Comparison of ENCODE assay signal across 23 cellular contexts in the genomic region with DNA sequence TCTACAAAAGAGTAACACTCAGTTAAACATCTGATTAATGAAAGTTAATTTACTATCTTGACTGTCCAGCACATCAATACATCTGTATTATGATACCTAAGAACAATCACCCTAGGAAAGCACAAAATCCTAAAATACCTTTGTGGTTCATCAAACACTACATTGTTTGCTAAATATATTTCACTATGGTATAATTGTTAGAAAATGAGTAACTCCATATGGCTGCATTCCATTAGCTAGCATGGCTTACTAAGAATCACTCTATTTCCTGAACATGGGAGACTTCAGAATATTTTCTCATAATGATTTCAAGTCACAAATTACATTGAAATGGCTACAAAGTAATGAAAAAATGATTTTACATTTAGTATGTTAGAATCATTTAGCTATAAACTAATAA. TPM values are rescaled to one million over a fixed set of nuclear protein-coding genes. Genes with fewer than 3 reads are reported as not detected.
DNase-seq lines count a peak whose midpoint lies in the region; ATAC-seq, FAIRE-seq and TF ChIP-seq lines count a peak whose summit lies in the region.
"Had no signal": no experiment of that assay in that cellular context is flagged by ENCODE, and none has a peak within 500 bp of the region (broad histone marks: within the 10 kb centered on the region; RNA-seq: fewer than 3 reads in every experiment).

No MANE protein-coding gene starts in this region.

- FAIRE-seq in A204.1 (lab: Jason Lieb, UNC) (peak; percentile 37), bronchial epithelial cell (lab: Jason Lieb, UNC) (no peak)
- FAIRE-seq: A549 had no signal

- no peak for TF ChIP-seq POLR2A in right lobe of liver (IDR thresholded peaks at IDR 0.05)

- no peaks in the 10 kb centered on the region for H3K9me3 ChIP-seq in right lobe of liver
- H3K9me3 ChIP-seq: A549, gastroesophageal sphincter had no signal

- no peak overlapping the region for H3K27ac ChIP-seq in right lobe of liver
- H3K27ac ChIP-seq: A549, gastroesophageal sphincter, skin epidermis had no signal

- intact Hi-C loops in right lobe of liver (cut with DNase I): no loop called here

- no peak overlapping the region for H3K4me3 ChIP-seq in bronchial epithelial cell (ENCODE audit: low read depth, low read length)
- no peak overlapping the region for H3K4me3 ChIP-seq in foreskin fibroblast (ENCODE audit: low read depth in 1 of 2, low read length in 2 of 2)
- no peak overlapping the region for H3K4me3 ChIP-seq in right lobe of liver
- H3K4me3 ChIP-seq: A549, gastroesophageal sphincter, skin epidermis had no signal

- TF ChIP-seq CTCF in bronchial epithelial cell (IDR thresholded peaks at IDR 0.05; ENCODE audit: insufficient read depth, low read length, severe bottlenecking) (no peak), foreskin fibroblast (IDR thresholded peaks at IDR 0.05; ENCODE audit: low read depth, low read length) (no peak), right lobe of liver (IDR thresholded peaks at IDR 0.05) (no peak)

- H3K36me3 ChIP-seq in bronchial epithelial cell (ENCODE audit: control insufficient read depth, insufficient read depth, low read length): peaks cover under 1% of the 10 kb centered on the region
- H3K36me3 ChIP-seq in right lobe of liver: peaks cover 0 to 95% (median 8%) of the 10 kb centered on the region in 4 donors

- no peak for ATAC-seq in GM21367 (IDR thresholded peaks at IDR 0.05; ENCODE audit: unreplicated experiment)
- ATAC-seq in right lobe of liver: no peak
- ATAC-seq: A549; activated naive CD8-positive, alpha-beta T cell treated with anti-CD3 and anti-CD28 coated beads, Interleukin-2, amount 50 U/mL, for 24 hours; gastroesophageal sphincter; stimulated activated naive CD8-positive, alpha-beta T cell treated with anti-CD3 and anti-CD28 coated beads, Interleukin-15, amount 100 ng/mL, for 72 hours had no signal

- no peaks in the 10 kb centered on the region for H3K4me1 ChIP-seq in right lobe of liver
- H3K4me1 ChIP-seq: A549, gastroesophageal sphincter had no signal

- H3K27me3 ChIP-seq in bronchial epithelial cell (ENCODE audit: control insufficient read depth, insufficient read depth, low read length): no peaks in the 10 kb centered on the region
- H3K27me3 ChIP-seq in right lobe of liver: no peaks in the 10 kb centered on the region
- H3K27me3 ChIP-seq: gastroesophageal sphincter had no signal

- DNase-seq in HS-5 (ENCODE audit: low read depth) (peak; percentile 49), bronchial epithelial cell (ENCODE audit: low read depth) (peak; percentile 30), foreskin fibroblast (peak; percentile 6 to 49), NCI-H510A (lab: John Stamatoyannopoulos, UW) (no peak), NCI-H1105 (lab: John Stamatoyannopoulos, UW) (no peak), right lobe of liver (no peak)
- DNase-seq: activated CD4-positive, alpha-beta T cell treated with anti-CD3 and anti-CD28 coated beads for 48 hours; activated naive CD8-positive, alpha-beta T cell treated with anti-CD3 and anti-CD28 coated beads, Interleukin-2, amount 50 U/mL, for 24 hours; CD4-positive, alpha-beta T cell; DMS79; Kasumi-1; NCI-H1105 treated with DMSO at 0.1 percent for 48 hours; NCI-H526; nephron progenitor cell; SHP77 treated with DMSO at 0.1 percent for 48 hours; stimulated activated CD4-positive, alpha-beta T cell treated with anti-CD3 and anti-CD28 coated beads, Interleukin-4, amount 100 ng/mL, for 1 hour; stimulated activated naive CD8-positive, alpha-beta T cell treated with anti-CD3 and anti-CD28 coated beads, Interleukin-15, amount 100 ng/mL, for 72 hours; T-helper 1 cell had no signal

RNA-seq across cellular contexts. Expression of a gene that starts 12.5 kb away (rescaled TPM):
- 17.4 and 21.9 TPM in 2 replicates for total RNA-seq in bronchial epithelial cell
- total RNA-seq in right lobe of liver: 10 to 100 TPM in 3 of 6 experiments, 1 to 10 TPM in 3; 7.9 to 19.2 (median 10.3) TPM

RNA-seq across cellular contexts. Expression of a gene that starts 12.7 kb away (rescaled TPM):
- total RNA-seq in bronchial epithelial cell (2.6 and 2.9 TPM in 2 replicates), right lobe of liver (1 to 10 TPM; 2.0 to 3.9 (median 2.4) TPM)

Comparison
In these comparisons a context has a peak if more than half of its experiments do, and no peak if none do; other contexts are left out.
1. DNase-seq: peak in HS-5 (single experiment), bronchial epithelial cell (single experiment) and foreskin fibroblast (2 of 2); none in NCI-H510A (single experiment), NCI-H1105 (single experiment) and right lobe of liver (0 of 3).